22 cellular contexts compared by ENCODE assay signal in the genomic region with DNA sequence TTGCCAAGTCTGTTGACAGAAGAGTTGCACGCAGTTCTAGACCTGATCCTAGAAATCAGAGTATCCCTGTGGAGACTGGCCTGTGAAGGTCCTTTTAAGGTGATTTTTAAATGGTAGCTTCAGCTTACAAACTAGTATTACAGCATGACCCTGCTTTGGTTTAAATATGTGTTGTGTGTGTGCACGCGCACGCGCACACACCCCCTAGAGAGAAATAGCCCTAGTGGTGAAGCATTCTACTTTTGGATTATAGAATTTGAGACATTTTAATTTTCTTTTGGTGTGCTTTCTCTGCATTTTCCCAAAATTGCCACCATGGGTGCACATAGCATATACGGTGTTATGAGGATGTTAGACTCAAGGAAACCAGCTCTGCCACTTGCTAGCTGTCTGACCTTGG. TPM values are rescaled to one million over a fixed set of nuclear protein-coding genes. Genes with fewer than 3 reads are reported as not detected.
DNase-seq lines count a peak whose midpoint lies in the region; ATAC-seq, FAIRE-seq and TF ChIP-seq lines count a peak whose summit lies in the region.
"Had no signal": no experiment of that assay in that cellular context is flagged by ENCODE, and none has a peak within 500 bp of the region (broad histone marks: within the 10 kb centered on the region; RNA-seq: fewer than 3 reads in every experiment).

No MANE protein-coding gene starts in this region.

- H3K4me1 ChIP-seq in K562 (replicated peaks in 1 of 2; ENCODE audit: control insufficient read depth in 2 of 2, insufficient read depth in 2 of 2, low read length in 2 of 2): no peaks in the 10 kb centered on the region
- H3K4me1 ChIP-seq in lower lobe of right lung: no peaks in the 10 kb centered on the region
- H3K4me1 ChIP-seq: A549, Caco-2, HAP-1 had no signal

- TF ChIP-seq EP300 in K562 (IDR thresholded peaks at IDR 0.05; ENCODE audit: low read length): no peak

- H4K20me1 ChIP-seq in K562 (replicated peaks; ENCODE audit: control insufficient read depth, insufficient read depth, low read length): no peaks in the 10 kb centered on the region; the same call in 1 of the 2 replicates

- FAIRE-seq in K562 (lab: Jason Lieb, UNC): no peak
- FAIRE-seq: A549, D721Med, GM12878, GM19239 had no signal

- POLR2A ChIA-PET in K562 (lab: Yijun Ruan, JAX): interaction anchor here (1.0 kb wide), 1 partner anchor 9 kb away, joined by 4 read pairs; no protein-coding TSS in a partner anchor

- H3K27me3 ChIP-seq in K562 (ENCODE audit: control insufficient read depth in 2 of 2, insufficient read depth in 2 of 2, low read length in 2 of 2) (peaks cover 21 to 47% of the 10 kb centered on the region in 2 experiments), lower lobe of right lung (ENCODE audit: low read depth) (peaks cover 11% of the 10 kb centered on the region)

- H3K4me3 ChIP-seq in K562 (no peak overlapping the region), lower lobe of right lung (no peak overlapping the region)
- H3K4me3 ChIP-seq: A549, GM12878, GM23248, HAP-1 had no signal

- no peak for TF ChIP-seq POLR2A in K562 (conservative IDR thresholded peaks at IDR 0.05)

- H3K4me2 ChIP-seq in K562 (ENCODE audit: insufficient read depth, low read length): no peak overlapping the region
- H3K4me2 ChIP-seq: A549 had no signal

- ATAC-seq in K562 (no peak), lower lobe of right lung (no peak)
- no peak for ATAC-seq in stimulated activated memory B cell treated with anti-CD40 and anti-IgM and Interleukin-4, amounts not matched to agents 10 μg/mL and 1 μg/mL and 100 μg/mL, for 72 hours
- ATAC-seq: A549, GM12878 had no signal

- CTCF ChIA-PET in K562 (lab: Yijun Ruan, JAX; ENCODE audit: low intra/inter-chr PET ratio): no interaction called here

- peaks cover 5% of the 10 kb centered on the region for H3K36me3 Mint-ChIP-seq in glutamatergic neuron (ENCODE audit: unreplicated experiment)
- H3K36me3 Mint-ChIP-seq in stimulated activated memory B cell treated with anti-CD40 and anti-IgM and Interleukin-4, amounts not matched to agents 10 μg/mL and 1 μg/mL and 100 μg/mL, for 72 hours: no peaks in the 10 kb centered on the region

- H2AFZ ChIP-seq in K562 (ENCODE audit: low read depth, low read length): no peak overlapping the region
- H2AFZ ChIP-seq: GM23248 had no signal

- TF ChIP-seq CTCF in K562 (IDR thresholded peaks at IDR 0.05 in 2 of 3, conservative IDR thresholded peaks at IDR 0.05 in 1 of 3; ENCODE audit: insufficient read depth in 2 of 3, low read depth in 1 of 3, low read length in 3 of 3): no peak
- peak; percentile 25 for TF ChIP-seq CTCF in glutamatergic neuron (IDR thresholded peaks at IDR 0.05; ENCODE audit: partially characterized antibody, unreplicated experiment)
- no peak for TF ChIP-seq CTCF in lower lobe of right lung (IDR thresholded peaks at IDR 0.05)

- H3K9me3 ChIP-seq in K562 (replicated peaks; ENCODE audit: control insufficient read depth, insufficient read depth, low read depth, low read length) (no peaks in the 10 kb centered on the region), lower lobe of right lung (no peaks in the 10 kb centered on the region)
- H3K9me3 ChIP-seq: A549, Caco-2, HAP-1 had no signal

- H3K36me3 ChIP-seq in K562 (ENCODE audit: control insufficient read depth, insufficient read depth, low read length) (no peaks in the 10 kb centered on the region), lower lobe of right lung (no peaks in the 10 kb centered on the region)
- H3K36me3 ChIP-seq: HAP-1 had no signal

- in situ Hi-C loops in K562 (cut with MboI): no loop called here

- H3K27ac Mint-ChIP-seq in glutamatergic neuron (ENCODE audit: unreplicated experiment): peak overlapping the region; percentile 67
- no peak overlapping the region for H3K27ac Mint-ChIP-seq in stimulated activated memory B cell treated with anti-CD40 and anti-IgM and Interleukin-4, amounts not matched to agents 10 μg/mL and 1 μg/mL and 100 μg/mL, for 72 hours
- H3K27ac Mint-ChIP-seq: CD4-positive, alpha-beta T cell had no signal

- no peaks in the 10 kb centered on the region for H3K79me2 ChIP-seq in K562 (ENCODE audit: control insufficient read depth, insufficient read depth, low read length)

- H3K9me3 Mint-ChIP-seq in glutamatergic neuron (ENCODE audit: unreplicated experiment): no peaks in the 10 kb centered on the region
- no peaks in the 10 kb centered on the region for H3K9me3 Mint-ChIP-seq in stimulated activated memory B cell treated with anti-CD40 and anti-IgM and Interleukin-4, amounts not matched to agents 10 μg/mL and 1 μg/mL and 100 μg/mL, for 72 hours
- H3K9me3 Mint-ChIP-seq: CD4-positive, alpha-beta T cell had no signal

- no peak overlapping the region for H3K9ac ChIP-seq in K562 (ENCODE audit: insufficient read depth in 1 of 2, low read depth in 2 of 2, low read length in 2 of 2)
- H3K9ac ChIP-seq: GM23248 had no signal

- TF ChIP-seq RAD21 in K562 (CRISPR knock-in tag; conservative IDR thresholded peaks at IDR 0.05 in 1 of 2, IDR thresholded peaks at IDR 0.05 in 1 of 2): no peak

- peak; percentile 34 for DNase-seq in DMS 273 (lab: John Stamatoyannopoulos, UW; ENCODE audit: unreplicated experiment)
- no peak for DNase-seq in DMS 273 treated with DMSO at 0.1 percent for 48 hours (lab: John Stamatoyannopoulos, UW)
- peak in 2 of 4 experiments; percentile 19 to 27 for DNase-seq in K562 (ENCODE audit: extremely low read depth in 1 of 4, low spot score in 3 of 4)
- no peak for DNase-seq in glutamatergic neuron
- DNase-seq in stimulated activated CD4-positive, alpha-beta T cell treated with anti-CD3 and anti-CD28 coated beads, Interleukin-12 subunit alpha, Interleukin-12 subunit beta, amount 100 ng/mL, for 4 hours: no peak
- no peak for DNase-seq in lower lobe of right lung
- DNase-seq: AML-193; Caco-2; CD4-positive, alpha-beta T cell; DMS79 treated with DMSO at 0.1 percent for 48 hours; GF-D8 had no signal

- BruUV-seq in K562 (replicated peaks; lab: Mats Ljungman, UMichigan): no TSS peak

- H3K27ac ChIP-seq in K562 (ENCODE audit: extremely low read depth, low read depth, low read length): no peak overlapping the region
- H3K27ac ChIP-seq in lower lobe of right lung: no peak overlapping the region
- H3K27ac ChIP-seq: 22Rv1, A549, C4-2B, GM23248 had no signal

- H3K27me3 Mint-ChIP-seq in glutamatergic neuron (ENCODE audit: unreplicated experiment): peaks cover 1% of the 10 kb centered on the region
- H3K27me3 Mint-ChIP-seq in stimulated activated memory B cell treated with anti-CD40 and anti-IgM and Interleukin-4, amounts not matched to agents 10 μg/mL and 1 μg/mL and 100 μg/mL, for 72 hours: peaks cover 48% of the 10 kb centered on the region

- intact Hi-C loops in K562 (cut with micrococcal nuclease): no loop called here
- intact Hi-C loops in lower lobe of right lung (cut with DNase I): no loop called here

- 13% methylated on average over 6 of the region's 6 CpGs for WGBS in K562 (ENCODE audit: insufficient coverage, low coverage, missing lambda C conversion rate)

- H3K4me1 Mint-ChIP-seq in glutamatergic neuron (ENCODE audit: low read depth, unreplicated experiment): peaks cover 36% of the 10 kb centered on the region
- H3K4me1 Mint-ChIP-seq in stimulated activated memory B cell treated with anti-CD40 and anti-IgM and Interleukin-4, amounts not matched to agents 10 μg/mL and 1 μg/mL and 100 μg/mL, for 72 hours: no peaks in the 10 kb centered on the region

- H3K9me1 ChIP-seq in K562 (ENCODE audit: control insufficient read depth, insufficient read depth, low read length): no peaks in the 10 kb centered on the region

- no peak overlapping the region for H3K4me3 Mint-ChIP-seq in glutamatergic neuron (ENCODE audit: unreplicated experiment)
- H3K4me3 Mint-ChIP-seq in stimulated activated memory B cell treated with anti-CD40 and anti-IgM and Interleukin-4, amounts not matched to agents 10 μg/mL and 1 μg/mL and 100 μg/mL, for 72 hours: no peak overlapping the region
- H3K4me3 Mint-ChIP-seq: CD4-positive, alpha-beta T cell had no signal

RNA-seq across cellular contexts. Expression of a gene that starts 19.4 kb away (rescaled TPM):
- total RNA-seq in K562 (2011; cell fraction: chromatin; rRNA removed; ENCODE audit: low replicate concordance): not detected in 2 replicates
- total RNA-seq in K562 (2011; cell fraction: nucleolus; rRNA removed): not detected in 2 replicates
- not detected in 2 replicates for total RNA-seq in K562 (2011; cell fraction: nucleoplasm; rRNA removed)
- total RNA-seq in K562 (2014; rRNA removed) (not detected in 2 replicates), K562 (2014; rRNA removed; fragmentation: Illumina TruSeq; extraction: Trizol) (not detected in 2 replicates), K562 (2015; rRNA removed; fragmentation: Illumina TruSeq; extraction: Trizol) (not detected in 2 replicates), K562 (2021) (not detected in 2 replicates), glutamatergic neuron (ENCODE audit: unreplicated experiment) (96.1 TPM), lower lobe of right lung (3.5 TPM)
- polyA plus RNA-seq in K562 (2011; rRNA removed) (not detected in 2 replicates), K562 (2014; fragmentation: Illumina TruSeq; extraction: Trizol) (not detected in 2 replicates), K562 (2014; fragmentation: Nextera tagmentation; extraction: Ambion mirVana) (not detected), K562 (2014; rRNA removed) (0.01 and 0.04 TPM in 2 replicates)
- polyA plus RNA-seq in K562 (2011; cell fraction: cytosol; rRNA removed): 0.01 TPM in 1 of 2 replicates, not detected in the other
- polyA plus RNA-seq in K562 (2011; cell fraction: nucleus; rRNA removed): not detected in 2 replicates
- polyA plus RNA-seq in K562 (2012): 0.03 TPM in 1 of 2 replicates, not detected in the other
- polyA minus RNA-seq in K562 (2011; rRNA and poly(A)+ RNA removed): not detected in 2 replicates
- not detected in 2 replicates for polyA minus RNA-seq in K562 (2011; cell fraction: cytosol; rRNA and poly(A)+ RNA removed)
- polyA minus RNA-seq in K562 (2011; cell fraction: nucleus; rRNA and poly(A)+ RNA removed): not detected in 2 replicates
- total RNA-seq: CD4-positive, alpha-beta T cell; HT-29 had no signal
- polyA plus RNA-seq: BJ, GM23248 had no signal

RNA-seq across cellular contexts. Expression of a gene that starts 45.3 kb away (rescaled TPM):
- total RNA-seq in K562 (2011; cell fraction: chromatin; rRNA removed; ENCODE audit: low replicate concordance): 0.42 TPM in 1 of 2 replicates, not detected in the other
- total RNA-seq in K562 (2011; cell fraction: nucleolus; rRNA removed): 0.79 and 1.0 TPM in 2 replicates
- 0.66 TPM in 1 of 2 replicates, not detected in the other for total RNA-seq in K562 (2011; cell fraction: nucleoplasm; rRNA removed)
- total RNA-seq in K562 (2014; rRNA removed): 0.16 and 0.23 TPM in 2 replicates
- total RNA-seq in K562 (2014; rRNA removed; fragmentation: Illumina TruSeq; extraction: Trizol): 0.10 TPM in 1 of 2 replicates, not detected in the other
- total RNA-seq in K562 (2015; rRNA removed; fragmentation: Illumina TruSeq; extraction: Trizol): not detected in 2 replicates
- 0.11 and 0.38 TPM in 2 replicates for total RNA-seq in K562 (2021)
- 0.03 TPM in 1 of 2 replicates, not detected in the other for polyA plus RNA-seq in K562 (2011; rRNA removed)
- 0.01 and 0.10 TPM in 2 replicates for polyA plus RNA-seq in K562 (2011; cell fraction: cytosol; rRNA removed)
- not detected in 2 replicates for polyA plus RNA-seq in K562 (2011; cell fraction: nucleus; rRNA removed)
- polyA plus RNA-seq in K562 (2012): 0.21 and 0.79 TPM in 2 replicates
- polyA plus RNA-seq in K562 (2014; fragmentation: Illumina TruSeq; extraction: Trizol): 0.07 TPM in 1 of 2 replicates, not detected in the other
- not detected for polyA plus RNA-seq in K562 (2014; fragmentation: Nextera tagmentation; extraction: Ambion mirVana)
- polyA plus RNA-seq in K562 (2014; rRNA removed): 0.30 TPM in 1 of 2 replicates, not detected in the other
- 0.07 TPM in 1 of 2 replicates, not detected in the other for polyA minus RNA-seq in K562 (2011; rRNA and poly(A)+ RNA removed)
- 0.64 TPM in 1 of 2 replicates, not detected in the other for polyA minus RNA-seq in K562 (2011; cell fraction: cytosol; rRNA and poly(A)+ RNA removed)
- 0.33 and 0.67 TPM in 2 replicates for polyA minus RNA-seq in K562 (2011; cell fraction: nucleus; rRNA and poly(A)+ RNA removed)
- 0.22 TPM for total RNA-seq in glutamatergic neuron (ENCODE audit: unreplicated experiment)
- 0.89 TPM for total RNA-seq in lower lobe of right lung
- total RNA-seq: CD4-positive, alpha-beta T cell; GM12878; HT-29 had no signal
- polyA plus RNA-seq: GM12878 had no signal

Comparison
In these comparisons a context has a peak if more than half of its experiments do, and no peak if none do; other contexts are left out.
1. RNA of a gene that starts 19.4 kb away (total RNA-seq): 96.1 TPM in glutamatergic neuron (single experiment); 3.5 TPM in lower lobe of right lung (single experiment) and not detected in K562; every median in the first group is over 10 times any median in the second.